1 cellular context compared by ENCODE assay signal in the genomic region with DNA sequence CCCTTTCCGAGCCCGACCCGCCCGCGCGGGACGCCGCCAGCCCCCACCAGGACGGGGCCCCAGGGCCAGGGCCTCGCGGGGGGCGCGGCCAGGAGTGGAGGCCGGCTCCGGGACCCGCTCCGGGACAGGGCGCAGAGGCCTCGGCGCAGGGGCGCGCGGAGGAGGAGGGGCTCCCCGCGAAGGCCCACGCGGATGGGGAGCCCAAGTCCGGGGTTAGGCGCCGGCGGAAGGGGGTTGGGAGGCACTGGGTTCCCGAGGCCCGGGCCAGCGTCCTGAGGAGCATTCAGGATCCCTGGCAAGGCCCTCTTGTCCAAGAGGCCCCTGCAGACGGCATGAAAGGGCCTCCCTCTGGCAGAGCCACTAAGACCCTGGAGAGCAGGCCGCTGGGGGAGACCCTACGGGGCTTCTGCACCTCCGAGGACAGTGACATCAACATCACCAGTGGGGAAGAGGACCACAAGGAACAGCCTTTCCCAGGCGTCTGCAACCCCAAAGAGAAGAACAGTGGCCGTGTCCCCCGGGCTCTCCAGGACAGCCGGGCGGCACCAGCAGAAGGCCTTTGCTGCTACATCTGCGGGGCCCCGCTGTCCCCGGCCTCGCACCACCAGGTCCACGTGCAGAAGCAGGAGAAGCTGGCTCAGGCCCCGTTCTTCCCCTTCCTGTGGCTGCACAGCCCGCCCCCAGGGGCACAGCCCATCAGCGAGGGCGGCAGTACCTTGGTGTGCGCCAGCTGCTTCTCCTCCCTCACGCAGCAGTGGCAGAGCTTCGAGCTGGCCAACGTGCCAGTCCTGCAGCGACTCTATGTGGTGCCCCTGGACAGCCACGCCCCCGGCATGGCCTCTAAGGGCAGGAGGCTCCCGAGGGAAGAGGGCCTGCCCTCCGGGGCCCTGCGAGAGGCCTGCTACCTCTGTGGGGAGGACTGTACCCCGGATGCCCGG.
TF ChIP-seq lines count a peak whose summit lies in the region.

No MANE protein-coding gene starts in this region.

TF ChIP-seq in A549, 52 proteins besides CTCF, POLR2A, EP300 and RAD21 (continued from another document):
- TF ChIP-seq, protein P1, sequence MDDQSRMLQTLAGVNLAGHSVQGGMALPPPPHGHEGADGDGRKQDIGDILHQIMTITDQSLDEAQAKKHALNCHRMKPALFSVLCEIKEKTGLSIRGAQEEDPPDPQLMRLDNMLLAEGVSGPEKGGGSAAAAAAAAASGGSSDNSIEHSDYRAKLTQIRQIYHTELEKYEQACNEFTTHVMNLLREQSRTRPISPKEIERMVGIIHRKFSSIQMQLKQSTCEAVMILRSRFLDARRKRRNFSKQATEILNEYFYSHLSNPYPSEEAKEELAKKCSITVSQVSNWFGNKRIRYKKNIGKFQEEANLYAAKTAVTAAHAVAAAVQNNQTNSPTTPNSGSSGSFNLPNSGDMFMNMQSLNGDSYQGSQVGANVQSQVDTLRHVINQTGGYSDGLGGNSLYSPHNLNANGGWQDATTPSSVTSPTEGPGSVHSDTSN (IDR thresholded peaks at IDR 0.05), result no peak
